25 cellular contexts compared by ENCODE assay signal in genomic region chr12:125283521-125283920, GRCh38.
"Had no signal": no experiment of that assay in that cellular context is flagged by ENCODE, and none has a peak within 500 bp of the region (broad histone marks: within the 10 kb centered on the region; RNA-seq: fewer than 3 reads in every experiment).

No MANE protein-coding gene starts in this region.

- DNase-seq: activated CD4-positive, alpha-beta memory T cell treated with anti-CD3 and anti-CD28 coated beads, Interleukin-2, amount 10 ng/mL, durations not matched to agents 7 days and 5 days; activated CD4-positive, alpha-beta T cell treated with anti-CD3 and anti-CD28 coated beads for 1 hour; activated CD4-positive, alpha-beta T cell treated with anti-CD3 and anti-CD28 coated beads for 48 hours; activated CD4-positive, CD25-positive, alpha-beta regulatory T cell; activated CD8-positive, alpha-beta memory T cell treated with anti-CD3 and anti-CD28 coated beads for 24 hours; activated CD8-positive, alpha-beta memory T cell treated with anti-CD3 and anti-CD28 coated beads, Interleukin-2, amount 10 ng/mL, durations not matched to agents 7 days and 5 days; activated CD8-positive, alpha-beta memory T cell treated with anti-CD3 and anti-CD28 coated beads, Interleukin-2, amount 50 U/mL, for 48 hours; activated effector memory CD4-positive, alpha-beta T cell treated with anti-CD3 and anti-CD28 coated beads, Interleukin-2, amount 50 U/mL, for 16 hours; activated naive CD4-positive, alpha-beta T cell; activated naive CD4-positive, alpha-beta T cell treated with anti-CD3 and anti-CD28 coated beads, Interleukin-2, amount 50 U/mL, for 16 hours; activated naive CD8-positive, alpha-beta T cell treated with anti-CD3 and anti-CD28 coated beads, Interleukin-2, amount 10 ng/mL, durations not matched to agents 7 days and 5 days; activated T-cell treated with anti-CD3 and anti-CD28 coated beads, Interleukin-2, amount 50 U/mL, for 48 hours; amygdala; Karpas-422; KBM-7; NCI-H1436 treated with DMSO at 0.1 percent for 48 hours; NCI-H187; NCI-H2029 treated with DMSO at 0.1 percent for 48 hours; NCI-H2107; NCI-H2171; NCI-H226; NCI-H446 treated with DMSO at 0.1 percent for 48 hours; NCI-H774; T1000; WERI-Rb-1 had no signal
